22 cellular contexts compared by ENCODE assay signal in genomic region chr1:199122085-199122484, GRCh38.
DNase-seq lines count a peak whose midpoint lies in the region; ATAC-seq, FAIRE-seq and TF ChIP-seq lines count a peak whose summit lies in the region.
"Had no signal": no experiment of that assay in that cellular context is flagged by ENCODE, and none has a peak within 500 bp of the region (broad histone marks: within the 10 kb centered on the region; RNA-seq: fewer than 3 reads in every experiment).

No MANE protein-coding gene starts in this region.

- H3K4me3 ChIP-seq in IMR-90 (ENCODE audit: insufficient read depth, low read depth, low read length), result no peak overlapping the region
- H3K4me3 ChIP-seq in mucosa of descending colon, result no peak overlapping the region
- no peak overlapping the region for H3K4me3 ChIP-seq in thyroid gland (replicated peaks in 1 of 3)
- H3K4me3 ChIP-seq: BLaER1 treated with 17β-estradiol and CSF1 and Interleukin-3, amounts not matched to agents 10 nM and 100 nM; GM23248; Peyer's patch; SJSA1 had no signal

- BruUV-seq in IMR-90 (replicated peaks; lab: Mats Ljungman, UMichigan), result no TSS peak

- H3K56ac ChIP-seq in IMR-90 (ENCODE audit: extremely low read depth, insufficient read depth, low read length), result no peak overlapping the region

- TF ChIP-seq POLR2A in IMR-90 (IDR thresholded peaks at IDR 0.05; ENCODE audit: low read depth, low read length), result no peak
- no peak for TF ChIP-seq POLR2A in thyroid gland (IDR thresholded peaks at IDR 0.05)

- no peak overlapping the region for H2AK9ac ChIP-seq in IMR-90 (replicated peaks; ENCODE audit: low read depth, low read length, poor library complexity)

- H2BK5ac ChIP-seq in IMR-90 (ENCODE audit: low read depth, low read length, poor library complexity, severe bottlenecking), result no peak overlapping the region

- H3K9me1 ChIP-seq in IMR-90 (ENCODE audit: insufficient read depth, low read length), result 0 out of 2 replicates have a peak, but pooled peaks cover 3% of the 10 kb centered on the region

- TF ChIP-seq CTCF in IMR-90 (conservative IDR thresholded peaks at IDR 0.05; ENCODE audit: low read depth, low read length) (no peak), mucosa of descending colon (IDR thresholded peaks at IDR 0.05) (no peak), thyroid gland (IDR thresholded peaks at IDR 0.05) (no peak)

- H3K36me3 ChIP-seq in IMR-90 (ENCODE audit: control insufficient read depth, insufficient read depth, low read length) (no peaks in the 10 kb centered on the region), mucosa of descending colon (ENCODE audit: low read depth) (no peaks in the 10 kb centered on the region), thyroid gland (no peaks in the 10 kb centered on the region)
- H3K36me3 ChIP-seq: BLaER1 treated with 17β-estradiol and CSF1 and Interleukin-3, amounts not matched to agents 10 nM and 100 nM; Peyer's patch; SJSA1 had no signal

- no CpG with 5 or more reads among the region's 2 CpGs for WGBS in IMR-90 (ENCODE audit: extremely low coverage in 2 of 2, insufficient read length in 1 of 2), 2 experiments
- WGBS in thyroid gland, 2 donors, result 74 to 96% methylated on average over 2 of the region's 2 CpGs

- CTCF ChIA-PET in IMR-90 (lab: Yijun Ruan, JAX), result interaction anchor here (2.0 kb wide), 1 partner anchor 9 kb away, joined by 7 read pairs; no protein-coding TSS in a partner anchor

- in situ Hi-C loops in IMR-90 (cut with MboI; ENCODE audit: low sequenced_read_pairs), result loop anchor here (25.0 kb wide), 1 partner anchor 335 kb away; no protein-coding TSS in a partner anchor

- H3K4me1 ChIP-seq in IMR-90 (ENCODE audit: control insufficient read depth, insufficient read depth, low read length), result peaks cover 4% of the 10 kb centered on the region; the same call in 1 of the 2 replicates
- no peaks in the 10 kb centered on the region for H3K4me1 ChIP-seq in mucosa of descending colon (ENCODE audit: low read depth)
- H3K4me1 ChIP-seq in thyroid gland, result no peaks in the 10 kb centered on the region
- H3K4me1 ChIP-seq: Peyer's patch had no signal

- TF ChIP-seq RAD21 in IMR-90 (IDR thresholded peaks at IDR 0.05; ENCODE audit: low read length), result no peak

- no peak overlapping the region; the same call in 1 of the 2 replicates for H3K14ac ChIP-seq in IMR-90 (replicated peaks; ENCODE audit: low read depth, low read length)

- H4K8ac ChIP-seq in IMR-90 (ENCODE audit: low read depth in 2 of 2, low read length in 2 of 2), result peak overlapping the region in 1 of 2 experiments; percentile 24; a peak in 2 of 4 replicates

- H3K18ac ChIP-seq in IMR-90 (ENCODE audit: low read depth, low read length), result peak overlapping the region; percentile 85; the same call in 1 of the 2 replicates

- no peaks in the 10 kb centered on the region for H3K9me3 ChIP-seq in IMR-90 (ENCODE audit: control insufficient read depth, insufficient read depth, low read length)
- no peaks in the 10 kb centered on the region for H3K9me3 ChIP-seq in mucosa of descending colon
- H3K9me3 ChIP-seq in thyroid gland, result no peaks in the 10 kb centered on the region
- H3K9me3 ChIP-seq: BLaER1 treated with 17β-estradiol and CSF1 and Interleukin-3, amounts not matched to agents 10 nM and 100 nM; Peyer's patch; SJSA1 had no signal

- H3K4me2 ChIP-seq in IMR-90 (ENCODE audit: low read depth, low read length), result no peak overlapping the region
- H3K4me2 ChIP-seq: KMS-11 had no signal

- H2BK120ac ChIP-seq in IMR-90 (ENCODE audit: low read depth, low read length), result peak overlapping the region; percentile 73; the same call in 1 of the 2 replicates

- no peak overlapping the region for H2AFZ ChIP-seq in IMR-90 (replicated peaks; ENCODE audit: low read length, poor library complexity)
- H2AFZ ChIP-seq: GM23248 had no signal

- peak; percentile 89 for FAIRE-seq in frontal cortex (lab: Jason Lieb, UNC)
- FAIRE-seq: G401.6, GM12892 had no signal

- H3K23ac ChIP-seq in IMR-90 (ENCODE audit: low read depth, low read length), result no peak overlapping the region

- peak overlapping the region; percentile 86 for H2BK20ac ChIP-seq in IMR-90 (ENCODE audit: low read depth, low read length)

- POLR2A ChIA-PET in IMR-90 (lab: Charles Lee; ENCODE audit: unreplicated experiment), result no interaction called here

- no peaks in the 10 kb centered on the region for H4K20me1 ChIP-seq in IMR-90 (ENCODE audit: insufficient read depth, low read length)
- H4K20me1 ChIP-seq: BLaER1 treated with 17β-estradiol and CSF1 and Interleukin-3, amounts not matched to agents 10 nM and 100 nM had no signal

- intact Hi-C loops in IMR-90 (cut with micrococcal nuclease), result loop anchor here (5.0 to 10.0 kb wide), 2 partner anchors 150 to 293 kb away; no protein-coding TSS in a partner anchor
- intact Hi-C loops in mucosa of descending colon (cut with DNase I, micrococcal nuclease), result no loop called here
- intact Hi-C loops in thyroid gland (cut with DNase I), result no loop called here

- ATAC-seq in IMR-90 (ENCODE audit: low read depth), result no peak
- peak; percentile 45; the same call in 2 of the 3 replicates for ATAC-seq in SK-N-SH treated with all-trans-retinoic acid at 6 μM for 48 hours
- no peak for ATAC-seq in mucosa of descending colon

- no peak overlapping the region for H4K5ac ChIP-seq in IMR-90 (ENCODE audit: low read depth, low read length)

- H4K91ac ChIP-seq in IMR-90 (ENCODE audit: insufficient read depth, low read depth, low read length), result peak overlapping the region; percentile 50; the same call in 1 of the 2 replicates

- no peak for DNase-seq in IMR-90
- DNase-seq in frontal cortex (ENCODE audit: low spot score in 2 of 2), result no peak
- no peak for DNase-seq in NCI-H2081 (lab: John Stamatoyannopoulos, UW)
- no peak for DNase-seq in mucosa of descending colon
- no peak for DNase-seq in HuH-7.5 (ENCODE audit: low spot score)
- no peak for DNase-seq in thyroid gland
- DNase-seq: ACHN, GM23248, H9, NCI-H1105 treated with DMSO at 0.1 percent for 48 hours, NCI-H2029 treated with DMSO at 0.1 percent for 48 hours, NCI-H2171, NCI-H345, NCI-H524, NCI-H82, Peyer's patch had no signal

- dilution Hi-C loops in IMR-90 (cut with HindIII; ENCODE audit: low sequenced_read_pairs, unreplicated experiment), result no loop called here

- H3K27ac ChIP-seq in IMR-90 (ENCODE audit: insufficient read depth, low read length) (no peak overlapping the region), thyroid gland (no peak overlapping the region)
- H3K27ac ChIP-seq: BLaER1 treated with 17β-estradiol and CSF1 and Interleukin-3, amounts not matched to agents 10 nM and 100 nM; KMS-11; Peyer's patch; SJSA1 had no signal

- H3K27me3 ChIP-seq in IMR-90 (ENCODE audit: control insufficient read depth, insufficient read depth, low read length), result no peaks in the 10 kb centered on the region
- H3K27me3 ChIP-seq in thyroid gland, result no peaks in the 10 kb centered on the region
- H3K27me3 ChIP-seq: BLaER1 treated with 17β-estradiol and CSF1 and Interleukin-3, amounts not matched to agents 10 nM and 100 nM; Peyer's patch; SJSA1 had no signal

- H3K4ac ChIP-seq in IMR-90 (ENCODE audit: low read depth, low read length), result peak overlapping the region; percentile 66

- peak overlapping the region; percentile 48 for H2AK5ac ChIP-seq in IMR-90 (ENCODE audit: low read depth, low read length)

- H3K79me1 ChIP-seq in IMR-90 (ENCODE audit: low read depth in 1 of 2, low read length in 2 of 2), result no peaks in the 10 kb centered on the region

- H3K9ac ChIP-seq in IMR-90 (ENCODE audit: low read depth, low read length), result no peak overlapping the region
- H3K9ac ChIP-seq: BLaER1 treated with 17β-estradiol and CSF1 and Interleukin-3, amounts not matched to agents 10 nM and 100 nM; GM23248; KMS-11 had no signal

- H2BK15ac ChIP-seq in IMR-90 (ENCODE audit: low read depth, low read length), result peak overlapping the region; percentile 92

TF ChIP-seq in IMR-90, 13 proteins besides CTCF, POLR2A, EP300 and RAD21 (continues in another document):
- TF ChIP-seq ELK1 (IDR thresholded peaks at IDR 0.05; ENCODE audit: borderline replicate concordance, low read depth, low read length) (no peak), USF2 (IDR thresholded peaks at IDR 0.05; ENCODE audit: low read depth, low read length) (no peak), MAFK (IDR thresholded peaks at IDR 0.05; ENCODE audit: low read depth, low read length) (no peak)

TF ChIP-seq in SK-N-SH treated with all-trans-retinoic acid at 6 μM for 48 hours, 23 proteins besides CTCF, POLR2A, EP300 and RAD21 (continues in another document):
- TF ChIP-seq ISL1 (CRISPR knock-in tag; IDR thresholded peaks at IDR 0.05) (no peak), ZNF70 (CRISPR knock-in tag; IDR thresholded peaks at IDR 0.05) (no peak), BACH2 (CRISPR knock-in tag; IDR thresholded peaks at IDR 0.05; ENCODE audit: borderline replicate concordance) (no peak), PPARA (CRISPR knock-in tag; IDR thresholded peaks at IDR 0.05; ENCODE audit: borderline replicate concordance) (no peak), ZFP30 (CRISPR knock-in tag; IDR thresholded peaks at IDR 0.05) (no peak), ZNF8 (CRISPR knock-in tag; IDR thresholded peaks at IDR 0.05) (no peak), ESRRG (CRISPR knock-in tag; IDR thresholded peaks at IDR 0.05) (no peak), ZNF565 (CRISPR knock-in tag; conservative IDR thresholded peaks at IDR 0.05; ENCODE audit: low read depth) (no peak), CREB5 (CRISPR knock-in tag; IDR thresholded peaks at IDR 0.05; ENCODE audit: low read depth) (no peak)
